Comparison of ENCODE assay signal across 8 cellular contexts in genomic region chr7:151062399-151063211, GRCh38. TPM values are rescaled to one million over a fixed set of nuclear protein-coding genes. Genes with fewer than 3 reads are reported as not detected.
A peak's percentile ranks its signal among the peaks of the same experiment; 100 is the strongest.
DNase-seq lines count a peak whose midpoint lies in the region; ATAC-seq, FAIRE-seq and TF ChIP-seq lines count a peak whose summit lies in the region.

No MANE protein-coding gene starts in this region.

- no peak for FAIRE-seq in endothelial cell of umbilical vein (lab: Jason Lieb, UNC)

- peaks cover 34% of the 10 kb centered on the region for H3K79me2 ChIP-seq in endothelial cell of umbilical vein (ENCODE audit: control insufficient read depth, insufficient read depth, low read length)

- CTCF ChIA-PET in AG04450 (lab: Charles Lee) = interaction anchor here (0.7 to 1.8 kb wide), 5 partner anchors 14 to 100 kb away, joined by 3 to 11 read pairs (median 5); partner anchors contain the start of gene ASIC3
- CTCF ChIA-PET in endothelial cell of umbilical vein (lab: Charles Lee) = interaction anchor here (1.3 kb wide), 1 partner anchor 11 kb away, joined by 4 read pairs; no protein-coding TSS in a partner anchor
- CTCF ChIA-PET in CD4-positive, alpha-beta memory T cell (lab: Charles Lee; ENCODE audit: partially characterized antibody) = interaction anchor here (1.3 to 1.5 kb wide), 2 partner anchors 21 to 48 kb away, joined by 3 to 5 read pairs; partner anchors contain the start of gene TMUB1

- ATAC-seq in GM18870 (IDR thresholded peaks at IDR 0.05; ENCODE audit: unreplicated experiment) = no peak
- no peak for ATAC-seq in natural killer cell treated with Interleukin-12 subunit alpha and Interleukin-12 subunit beta and Interleukin-15 and Interleukin-18, amount 100 ng/mL, for 72 hours

- H3K9me3 ChIP-seq in AG04450 (ENCODE audit: control insufficient read depth, insufficient read depth, low read length) (no peaks in the 10 kb centered on the region; the same call in 1 of the 2 replicates), endothelial cell of umbilical vein (replicated peaks; ENCODE audit: control insufficient read depth, insufficient read depth, low read length) (no peaks in the 10 kb centered on the region)
- H3K9me3 ChIP-seq in CD4-positive, alpha-beta memory T cell (ENCODE audit: control insufficient read depth in 1 of 2, low read length in 2 of 2) = no peaks in the 10 kb centered on the region

- no peaks in the 10 kb centered on the region for H3K27me3 Mint-ChIP-seq in natural killer cell treated with Interleukin-12 subunit alpha and Interleukin-12 subunit beta and Interleukin-15 and Interleukin-18, amount 100 ng/mL, for 72 hours
- H3K27me3 Mint-ChIP-seq in CD4-positive, alpha-beta memory T cell = peaks cover 0 to 2% of the 10 kb centered on the region in 2 donors

- H3K27me3 ChIP-seq in AG04450 (ENCODE audit: control insufficient read depth, insufficient read depth, low read length) = no peaks in the 10 kb centered on the region
- no peaks in the 10 kb centered on the region for H3K27me3 ChIP-seq in endothelial cell of umbilical vein (ENCODE audit: control insufficient read depth in 2 of 2, insufficient read depth in 2 of 2, low read length in 2 of 2)
- no peaks in the 10 kb centered on the region for H3K27me3 ChIP-seq in CD4-positive, alpha-beta memory T cell (ENCODE audit: insufficient read depth, low read length)

- intact Hi-C loops in endothelial cell of umbilical vein (cut with micrococcal nuclease) = no loop called here
- intact Hi-C loops in CD4-positive, alpha-beta memory T cell (cut with micrococcal nuclease) = no loop called here

- H3K4me1 ChIP-seq in endothelial cell of umbilical vein (ENCODE audit: control insufficient read depth, extremely low read depth, insufficient read depth, low read length) = peaks cover 22% of the 10 kb centered on the region
- H3K4me1 ChIP-seq in CD4-positive, alpha-beta memory T cell (ENCODE audit: insufficient read depth, low read length) = peaks cover 30% of the 10 kb centered on the region

- H3K36me3 ChIP-seq in endothelial cell of umbilical vein (ENCODE audit: control insufficient read depth in 2 of 2, extremely low read depth in 1 of 2, insufficient read depth in 2 of 2, low read length in 2 of 2) = peaks cover 11 to 32% of the 10 kb centered on the region in 2 experiments
- peaks cover 26% of the 10 kb centered on the region for H3K36me3 ChIP-seq in CD4-positive, alpha-beta memory T cell (ENCODE audit: insufficient read depth, low read length)

- TF ChIP-seq CTCF in AG04450 (IDR thresholded peaks at IDR 0.05; ENCODE audit: low read depth, low read length) = no peak
- no peak for TF ChIP-seq CTCF in endothelial cell of umbilical vein (IDR thresholded peaks at IDR 0.05; ENCODE audit: extremely low read depth in 1 of 2, insufficient read depth in 1 of 2, low read depth in 1 of 2, low read length in 2 of 2)

- dilution Hi-C loops in endothelial cell of umbilical vein (cut with MboI; ENCODE audit: extremely low pct_ligation_motif_present, low sequenced_read_pairs) = no loop called here

- no peak overlapping the region for H3K9ac ChIP-seq in endothelial cell of umbilical vein (replicated peaks; ENCODE audit: extremely low read depth, insufficient read depth, low read length)

- H3K27ac ChIP-seq in AG04450 (ENCODE audit: low read depth, low read length) (peak overlapping the region; percentile 77), endothelial cell of umbilical vein (ENCODE audit: insufficient read depth, low read depth, low read length) (no peak overlapping the region)
- no peak overlapping the region for H3K27ac ChIP-seq in CD4-positive, alpha-beta memory T cell (ENCODE audit: low read depth, low read length)

- no peaks in the 10 kb centered on the region for H3K9me1 ChIP-seq in endothelial cell of umbilical vein (replicated peaks; ENCODE audit: control insufficient read depth, extremely low read depth, insufficient read depth, low read length)

- no peak for TF ChIP-seq POLR2A in endothelial cell of umbilical vein (IDR thresholded peaks at IDR 0.05; ENCODE audit: low read depth, low read length)

- H4K20me1 ChIP-seq in endothelial cell of umbilical vein (replicated peaks; ENCODE audit: control insufficient read depth, extremely low read depth, insufficient read depth, low read length) = no peaks in the 10 kb centered on the region

- no TSS peak for BruUV-seq in endothelial cell of umbilical vein (replicated peaks; lab: Mats Ljungman, UMichigan)

- H3K27ac Mint-ChIP-seq in natural killer cell treated with Interleukin-12 subunit alpha and Interleukin-12 subunit beta and Interleukin-15 and Interleukin-18, amount 100 ng/mL, for 72 hours = no peak overlapping the region
- H3K27ac Mint-ChIP-seq in CD4-positive, alpha-beta memory T cell = no peak overlapping the region

- H2AFZ ChIP-seq in endothelial cell of umbilical vein (ENCODE audit: low read depth, low read length) = no peak overlapping the region

- H3K4me2 ChIP-seq in endothelial cell of umbilical vein (ENCODE audit: insufficient read depth, low read length) = no peak overlapping the region

- peaks cover 19 to 20% of the 10 kb centered on the region in 2 donors for H3K4me1 Mint-ChIP-seq in natural killer cell treated with Interleukin-12 subunit alpha and Interleukin-12 subunit beta and Interleukin-15 and Interleukin-18, amount 100 ng/mL, for 72 hours (ENCODE audit: low read depth in 2 of 2)
- peaks cover 11 to 36% (median 24%) of the 10 kb centered on the region in 4 donors for H3K4me1 Mint-ChIP-seq in CD4-positive, alpha-beta memory T cell

- peak overlapping the region; percentile 27 for H3K4me3 ChIP-seq in AG04450 (ENCODE audit: low read depth, low read length)
- no peak overlapping the region for H3K4me3 ChIP-seq in endothelial cell of umbilical vein (replicated peaks in 1 of 3; ENCODE audit: insufficient read depth in 1 of 3, low read depth in 1 of 3, low read length in 3 of 3)
- H3K4me3 ChIP-seq in CD4-positive, alpha-beta memory T cell (ENCODE audit: low read length in 2 of 2) = no peak overlapping the region

- H3K4me3 Mint-ChIP-seq in natural killer cell treated with Interleukin-12 subunit alpha and Interleukin-12 subunit beta and Interleukin-15 and Interleukin-18, amount 100 ng/mL, for 72 hours = no peak overlapping the region
- no peak overlapping the region for H3K4me3 Mint-ChIP-seq in CD4-positive, alpha-beta memory T cell

- POLR2A ChIA-PET in AG04450 (lab: Yijun Ruan, JAX) (interaction anchor here (0.6 to 2.0 kb wide), 6 partner anchors 18 to 52 kb away, joined by 3 to 9 read pairs (median 4); partner anchors contain the start of genes ABCB8, AGAP3 and FASTK), endothelial cell of umbilical vein (lab: Charles Lee) (interaction anchor here (0.6 kb wide), 1 partner anchor 33 kb away, joined by 3 read pairs; no protein-coding TSS in a partner anchor)
- POLR2A ChIA-PET in CD4-positive, alpha-beta memory T cell (lab: Charles Lee; ENCODE audit: partially characterized antibody) = interaction anchor here (0.6 to 1.5 kb wide), 6 partner anchors 10 to 668 kb away, joined by 3 to 5 read pairs (median 3); partner anchors contain the start of genes FASTK and TMUB1

- DNase-seq in AG04450 (ENCODE audit: low read depth, low spot score) = no peak
- DNase-seq in NCI-H2227 treated with DMSO at 0.1 percent for 48 hours (lab: John Stamatoyannopoulos, UW) = peak; percentile 21
- DNase-seq in endothelial cell of umbilical vein (ENCODE audit: low read depth, low spot score) = no peak
- DNase-seq in mucosa of gallbladder (ENCODE audit: low spot score) = peak; percentile 81
- no peak for DNase-seq in natural killer cell treated with Interleukin-12 subunit alpha and Interleukin-12 subunit beta and Interleukin-15 and Interleukin-18, amount 100 ng/mL, for 72 hours (ENCODE audit: low spot score)
- DNase-seq in CD4-positive, alpha-beta memory T cell = no peak
- DNase-seq in SIG-M5 treated with dmso at 0.1 percent for 504 hours (lab: John Stamatoyannopoulos, UW; ENCODE audit: unreplicated experiment) = no peak

- no peaks in the 10 kb centered on the region for H3K9me3 Mint-ChIP-seq in natural killer cell treated with Interleukin-12 subunit alpha and Interleukin-12 subunit beta and Interleukin-15 and Interleukin-18, amount 100 ng/mL, for 72 hours
- H3K9me3 Mint-ChIP-seq in CD4-positive, alpha-beta memory T cell = no peaks in the 10 kb centered on the region

- H3K36me3 Mint-ChIP-seq in natural killer cell treated with Interleukin-12 subunit alpha and Interleukin-12 subunit beta and Interleukin-15 and Interleukin-18, amount 100 ng/mL, for 72 hours = no peaks in the 10 kb centered on the region
- H3K36me3 Mint-ChIP-seq in CD4-positive, alpha-beta memory T cell = peaks cover under 1 to 41% of the 10 kb centered on the region in 2 donors

RNA-seq across cellular contexts. Expression of gene SLC4A2, which starts 3.2 kb away (rescaled TPM):
- polyA plus RNA-seq in AG04450 (2011; rRNA removed) (40.5 and 41.0 TPM in 2 replicates), endothelial cell of umbilical vein (108 and 120 TPM in 2 replicates)
- polyA minus RNA-seq in AG04450 (2011; rRNA and poly(A)+ RNA removed) = 49.9 and 58.5 TPM in 2 replicates
- total RNA-seq in endothelial cell of umbilical vein (172 and 187 TPM in 2 replicates), mucosa of gallbladder (193 TPM)
- 61.7 and 85.5 TPM in 2 replicates for polyA plus RNA-seq in endothelial cell of umbilical vein (2011; cell fraction: cytosol; rRNA removed)
- 212 and 275 TPM in 2 replicates for polyA plus RNA-seq in endothelial cell of umbilical vein (2011; cell fraction: nucleus; rRNA removed)
- polyA plus RNA-seq in endothelial cell of umbilical vein (2012) = 88.3 and 96.7 TPM in 2 replicates
- polyA minus RNA-seq in endothelial cell of umbilical vein = 80.3 and 101 TPM in 2 replicates
- 86.0 TPM for polyA minus RNA-seq in endothelial cell of umbilical vein (2011; cell fraction: cytosol; rRNA and poly(A)+ RNA removed)
- polyA minus RNA-seq in endothelial cell of umbilical vein (2011; cell fraction: nucleus; rRNA and poly(A)+ RNA removed) = 66.8 and 91.7 TPM in 2 replicates
- 100 to 1,000 TPM; 117 to 195 TPM for total RNA-seq in natural killer cell treated with Interleukin-12 subunit alpha and Interleukin-12 subunit beta and Interleukin-15 and Interleukin-18, amount 100 ng/mL, for 72 hours
- 10 to 100 TPM; 82.7 to 84.7 TPM for total RNA-seq in CD4-positive, alpha-beta memory T cell
- polyA plus RNA-seq in CD4-positive, alpha-beta memory T cell = 10 to 100 TPM; 12.8 to 24.3 TPM

RNA-seq across cellular contexts. Expression of gene CDK5, which starts 4.9 kb away (rescaled TPM):
- polyA plus RNA-seq in AG04450 (2011; rRNA removed) (23.8 and 27.2 TPM in 2 replicates), endothelial cell of umbilical vein (38.2 and 38.3 TPM in 2 replicates)
- polyA minus RNA-seq in AG04450 (2011; rRNA and poly(A)+ RNA removed) = 26.2 and 30.3 TPM in 2 replicates
- total RNA-seq in endothelial cell of umbilical vein (16.5 and 17.7 TPM in 2 replicates), mucosa of gallbladder (15.9 TPM)
- 29.4 and 30.9 TPM in 2 replicates for polyA plus RNA-seq in endothelial cell of umbilical vein (2011; cell fraction: cytosol; rRNA removed)
- 14.6 and 17.3 TPM in 2 replicates for polyA plus RNA-seq in endothelial cell of umbilical vein (2011; cell fraction: nucleus; rRNA removed)
- polyA plus RNA-seq in endothelial cell of umbilical vein (2012) = 18.6 and 21.8 TPM in 2 replicates
- polyA minus RNA-seq in endothelial cell of umbilical vein = 20.5 and 26.6 TPM in 2 replicates
- 22.8 TPM for polyA minus RNA-seq in endothelial cell of umbilical vein (2011; cell fraction: cytosol; rRNA and poly(A)+ RNA removed)
- polyA minus RNA-seq in endothelial cell of umbilical vein (2011; cell fraction: nucleus; rRNA and poly(A)+ RNA removed) = 4.3 and 5.0 TPM in 2 replicates
- 10 to 100 TPM; 12.5 to 16.2 TPM for total RNA-seq in natural killer cell treated with Interleukin-12 subunit alpha and Interleukin-12 subunit beta and Interleukin-15 and Interleukin-18, amount 100 ng/mL, for 72 hours
- 1 to 10 TPM; 6.3 to 7.5 TPM for total RNA-seq in CD4-positive, alpha-beta memory T cell
- polyA plus RNA-seq in CD4-positive, alpha-beta memory T cell = 10 to 100 TPM; 10.8 to 15.2 TPM

RNA-seq across cellular contexts. Expression of gene ASIC3, which starts 14.3 kb away (rescaled TPM):
- polyA plus RNA-seq in AG04450 (2011; rRNA removed) = 0.07 and 0.11 TPM in 2 replicates
- not detected in 2 replicates for polyA minus RNA-seq in AG04450 (2011; rRNA and poly(A)+ RNA removed)
- total RNA-seq in endothelial cell of umbilical vein = 0.69 and 1.4 TPM in 2 replicates
- polyA plus RNA-seq in endothelial cell of umbilical vein = 0.70 and 1.1 TPM in 2 replicates
- 0.14 and 0.16 TPM in 2 replicates for polyA plus RNA-seq in endothelial cell of umbilical vein (2011; cell fraction: cytosol; rRNA removed)
- polyA plus RNA-seq in endothelial cell of umbilical vein (2011; cell fraction: nucleus; rRNA removed) = 3.4 and 5.3 TPM in 2 replicates
- polyA plus RNA-seq in endothelial cell of umbilical vein (2012) = 1.0 and 1.6 TPM in 2 replicates
- 0.34 and 0.38 TPM in 2 replicates for polyA minus RNA-seq in endothelial cell of umbilical vein
- 1.7 TPM for polyA minus RNA-seq in endothelial cell of umbilical vein (2011; cell fraction: cytosol; rRNA and poly(A)+ RNA removed)
- 1.1 and 1.5 TPM in 2 replicates for polyA minus RNA-seq in endothelial cell of umbilical vein (2011; cell fraction: nucleus; rRNA and poly(A)+ RNA removed)
- 4.4 TPM for total RNA-seq in mucosa of gallbladder
- 1 to 10 TPM; 2.8 to 4.7 TPM for total RNA-seq in natural killer cell treated with Interleukin-12 subunit alpha and Interleukin-12 subunit beta and Interleukin-15 and Interleukin-18, amount 100 ng/mL, for 72 hours
- 10 to 100 TPM; 10.6 to 11.6 TPM for total RNA-seq in CD4-positive, alpha-beta memory T cell
- polyA plus RNA-seq in CD4-positive, alpha-beta memory T cell = not detected

RNA-seq across cellular contexts. Expression of gene FASTK, which starts 18.0 kb away (rescaled TPM):
- 44.1 and 59.9 TPM in 2 replicates for polyA plus RNA-seq in AG04450 (2011; rRNA removed)
- polyA minus RNA-seq in AG04450 (2011; rRNA and poly(A)+ RNA removed) = 45.5 and 61.4 TPM in 2 replicates
- total RNA-seq in endothelial cell of umbilical vein = 71.6 and 73.3 TPM in 2 replicates
- polyA plus RNA-seq in endothelial cell of umbilical vein = 113 and 137 TPM in 2 replicates
- polyA plus RNA-seq in endothelial cell of umbilical vein (2011; cell fraction: cytosol; rRNA removed) = 55.7 and 77.7 TPM in 2 replicates
- polyA plus RNA-seq in endothelial cell of umbilical vein (2011; cell fraction: nucleus; rRNA removed) = 288 and 335 TPM in 2 replicates
- polyA plus RNA-seq in endothelial cell of umbilical vein (2012) = 31.6 and 43.3 TPM in 2 replicates
- 35.7 and 52.0 TPM in 2 replicates for polyA minus RNA-seq in endothelial cell of umbilical vein
- polyA minus RNA-seq in endothelial cell of umbilical vein (2011; cell fraction: cytosol; rRNA and poly(A)+ RNA removed) = 35.4 TPM
- 58.6 and 76.5 TPM in 2 replicates for polyA minus RNA-seq in endothelial cell of umbilical vein (2011; cell fraction: nucleus; rRNA and poly(A)+ RNA removed)
- 121 TPM for total RNA-seq in mucosa of gallbladder
- 100 to 1,000 TPM in 1 of 2 donors, 10 to 100 TPM in 1; 84.4 to 131 TPM for total RNA-seq in natural killer cell treated with Interleukin-12 subunit alpha and Interleukin-12 subunit beta and Interleukin-15 and Interleukin-18, amount 100 ng/mL, for 72 hours
- total RNA-seq in CD4-positive, alpha-beta memory T cell = 100 to 1,000 TPM; 123 to 126 TPM
- 10 to 100 TPM; 51.2 to 62.2 TPM for polyA plus RNA-seq in CD4-positive, alpha-beta memory T cell

RNA-seq across cellular contexts. Expression of gene TMUB1, which starts 20.7 kb away (rescaled TPM):
- polyA plus RNA-seq in AG04450 (2011; rRNA removed) (9.7 and 11.3 TPM in 2 replicates), endothelial cell of umbilical vein (45.3 and 66.0 TPM in 2 replicates)
- 2.3 and 3.9 TPM in 2 replicates for polyA minus RNA-seq in AG04450 (2011; rRNA and poly(A)+ RNA removed)
- total RNA-seq in endothelial cell of umbilical vein (36.7 and 41.3 TPM in 2 replicates), mucosa of gallbladder (69.1 TPM)
- polyA plus RNA-seq in endothelial cell of umbilical vein (2011; cell fraction: cytosol; rRNA removed) = 22.1 and 32.3 TPM in 2 replicates
- polyA plus RNA-seq in endothelial cell of umbilical vein (2011; cell fraction: nucleus; rRNA removed) = 20.0 and 21.2 TPM in 2 replicates
- 19.6 and 25.4 TPM in 2 replicates for polyA plus RNA-seq in endothelial cell of umbilical vein (2012)
- 6.5 and 13.0 TPM in 2 replicates for polyA minus RNA-seq in endothelial cell of umbilical vein
- polyA minus RNA-seq in endothelial cell of umbilical vein (2011; cell fraction: cytosol; rRNA and poly(A)+ RNA removed) = 17.2 TPM
- polyA minus RNA-seq in endothelial cell of umbilical vein (2011; cell fraction: nucleus; rRNA and poly(A)+ RNA removed) = 5.0 and 9.3 TPM in 2 replicates
- total RNA-seq in natural killer cell treated with Interleukin-12 subunit alpha and Interleukin-12 subunit beta and Interleukin-15 and Interleukin-18, amount 100 ng/mL, for 72 hours = 10 to 100 TPM; 65.5 to 73.1 TPM
- total RNA-seq in CD4-positive, alpha-beta memory T cell = 10 to 100 TPM; 42.6 to 48.7 TPM
- polyA plus RNA-seq in CD4-positive, alpha-beta memory T cell = 10 to 100 TPM; 48.9 to 66.7 TPM

Comparison
In these comparisons a context has a peak if more than half of its experiments do, and no peak if none do; other contexts are left out.
1. DNase-seq: peak in NCI-H2227 treated with DMSO at 0.1 percent for 48 hours (single experiment) and mucosa of gallbladder (single experiment); none in AG04450 (single experiment), endothelial cell of umbilical vein (single experiment), natural killer cell treated with Interleukin-12 subunit alpha and Interleukin-12 subunit beta and Interleukin-15 and Interleukin-18, amount 100 ng/mL, for 72 hours (single experiment), CD4-positive, alpha-beta memory T cell (0 of 5) and SIG-M5 treated with dmso at 0.1 percent for 504 hours (single experiment).